ENCODE assay signal across 8 cellular contexts in the genomic region with DNA sequence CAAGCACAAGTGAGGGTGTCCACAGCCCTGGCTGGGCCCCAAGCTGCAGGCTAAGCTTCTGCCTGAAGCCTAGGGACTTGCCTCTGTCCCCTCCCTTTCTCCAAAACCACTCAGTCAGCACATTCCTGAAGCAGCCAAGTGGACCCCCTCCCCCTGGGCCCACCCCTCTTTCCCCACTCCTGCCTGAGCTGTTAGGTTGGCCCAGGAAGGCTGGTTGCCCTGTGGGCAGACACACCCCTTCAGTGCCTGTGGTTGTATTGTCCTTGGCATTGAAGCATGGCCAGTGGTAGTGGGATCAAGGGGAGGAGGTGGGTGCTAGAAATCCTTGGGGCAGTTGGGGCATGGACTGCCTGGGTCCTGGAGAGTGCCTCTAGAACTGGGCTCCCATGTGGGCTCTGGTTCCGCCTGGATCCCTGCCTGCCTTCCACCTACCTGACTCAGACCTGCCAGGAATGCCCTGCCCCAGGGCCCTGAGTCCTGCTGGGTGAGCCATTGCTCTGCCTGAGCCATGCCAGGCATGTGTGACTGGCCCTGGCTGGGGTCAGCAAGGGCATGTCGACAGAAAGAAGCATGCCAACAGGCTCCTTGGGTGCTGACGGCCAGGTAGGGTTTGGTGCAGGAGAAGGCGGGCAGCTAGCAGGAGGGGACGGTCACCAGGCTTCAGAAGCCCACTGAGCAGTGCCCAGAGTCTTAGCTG. TPM values are rescaled to one million over a fixed set of nuclear protein-coding genes. Genes with fewer than 3 reads are reported as not detected.
DNase-seq lines count a peak whose midpoint lies in the region; ATAC-seq, FAIRE-seq and TF ChIP-seq lines count a peak whose summit lies in the region.

No MANE protein-coding gene starts in this region.

- peaks cover 23% of the 10 kb centered on the region for H3K4me1 ChIP-seq in parathyroid adenoma

- no peaks in the 10 kb centered on the region for H3K9me3 ChIP-seq in parathyroid adenoma (ENCODE audit: control insufficient read depth, low read length)

- ATAC-seq in esophagus mucosa (peak; percentile 69), HG03095 (IDR thresholded peaks at IDR 0.05; ENCODE audit: unreplicated experiment) (no peak), HG03280 (IDR thresholded peaks at IDR 0.05; ENCODE audit: unreplicated experiment) (no peak)

- peaks cover 29% of the 10 kb centered on the region for H3K4me1 Mint-ChIP-seq in CD14-positive monocyte

- peaks cover 3% of the 10 kb centered on the region for H3K79me2 ChIP-seq in parathyroid adenoma

- DNase-seq in ELF-1 (ENCODE audit: low read depth, low spot score) (peak; percentile 80), RCC 7860 (ENCODE audit: low spot score) (peak; percentile 50), CD14-positive monocyte (ENCODE audit: low spot score) (no peak), NOMO-1 treated with DMSO at 0.1 percent for 48 hours (lab: John Stamatoyannopoulos, UW; ENCODE audit: unreplicated experiment) (no peak)

- peak overlapping the region; percentile 32 for H2AFZ ChIP-seq in parathyroid adenoma

- H3K27ac ChIP-seq in parathyroid adenoma, result peak overlapping the region; percentile 70

- intact Hi-C loops in CD14-positive monocyte (cut with micrococcal nuclease), result loop anchor here in 1 of 2 donors (2.0 to 10.0 kb wide), 2 partner anchors 17 to 209 kb away; partner anchors contain the start of genes NEK8 and PHF12

- no peak for TF ChIP-seq CTCF in parathyroid adenoma (IDR thresholded peaks at IDR 0.05)
- TF ChIP-seq CTCF in CD14-positive monocyte (IDR thresholded peaks at IDR 0.05), result no peak

- no peak for FAIRE-seq in RCC 7860 (lab: Jason Lieb, UNC)

- H3K27ac Mint-ChIP-seq in CD14-positive monocyte, result no peak overlapping the region

- no peaks in the 10 kb centered on the region for H3K27me3 ChIP-seq in parathyroid adenoma (ENCODE audit: control insufficient read depth, insufficient read depth, low read length)

- H3K4me2 ChIP-seq in parathyroid adenoma (ENCODE audit: low read length), result peak overlapping the region; percentile 65

- peaks cover 7 to 8% of the 10 kb centered on the region in 2 donors for H3K36me3 Mint-ChIP-seq in CD14-positive monocyte

- peak overlapping the region; percentile 83 for H3K4me3 ChIP-seq in parathyroid adenoma (ENCODE audit: low read depth, low read length)

- peaks cover 8 to 26% (median 24%) of the 10 kb centered on the region in 3 donors for H3K27me3 Mint-ChIP-seq in CD14-positive monocyte (ENCODE audit: low read depth in 3 of 3)

- no peak overlapping the region for H3K9ac ChIP-seq in parathyroid adenoma

- peaks cover 0 to 5% (median 0%) of the 10 kb centered on the region in 7 donors for H3K9me3 Mint-ChIP-seq in CD14-positive monocyte

- peak overlapping the region in 1 of 2 donors; percentile 42 for H3K4me3 Mint-ChIP-seq in CD14-positive monocyte

- H3K36me3 ChIP-seq in parathyroid adenoma (ENCODE audit: control insufficient read depth, insufficient read depth, low read length), result no peaks in the 10 kb centered on the region

RNA-seq across cellular contexts. Expression of gene TRAF4, which starts 2.1 kb away (rescaled TPM):
- 41.6 TPM for total RNA-seq in esophagus mucosa
- polyA plus RNA-seq in CD14-positive monocyte, result 1 to 10 TPM in 1 of 2 donors, under 1 TPM in 1; 0.33 to 1.0 TPM

RNA-seq across cellular contexts. Expression of gene NEK8, which starts 17.3 kb away (rescaled TPM):
- 3.9 TPM for total RNA-seq in esophagus mucosa
- 1 to 10 TPM; 2.7 to 3.1 TPM for polyA plus RNA-seq in CD14-positive monocyte

RNA-seq across cellular contexts. Expression of gene TLCD1, which starts 19.9 kb away (rescaled TPM):
- total RNA-seq in esophagus mucosa, result 14.7 TPM
- polyA plus RNA-seq in CD14-positive monocyte, result not detected

RNA-seq across cellular contexts. Expression of gene RPL23A, which starts 26.1 kb away (rescaled TPM):
- 1,336 TPM for total RNA-seq in esophagus mucosa
- polyA plus RNA-seq in CD14-positive monocyte, result 1,000 to 10,000 TPM; 1,152 to 1,304 TPM

RNA-seq across cellular contexts. Expression of gene RAB34, which starts 28.3 kb away (rescaled TPM):
- total RNA-seq in esophagus mucosa, result 34.2 TPM
- polyA plus RNA-seq in CD14-positive monocyte, result 10 to 100 TPM; 66.7 to 79.1 TPM

Comparison
In these comparisons a context has a peak if more than half of its experiments do, and no peak if none do; other contexts are left out.
1. DNase-seq: peak in ELF-1 (single experiment) and RCC 7860 (single experiment); none in CD14-positive monocyte (single experiment) and NOMO-1 treated with DMSO at 0.1 percent for 48 hours (single experiment).